Comparison of ENCODE assay signal across 19 cellular contexts in genomic region chr3:135762188-135762853, GRCh38.
DNase-seq lines count a peak whose midpoint lies in the region; ATAC-seq, FAIRE-seq and TF ChIP-seq lines count a peak whose summit lies in the region.
"Had no signal": no experiment of that assay in that cellular context is flagged by ENCODE, and none has a peak within 500 bp of the region (broad histone marks: within the 10 kb centered on the region; RNA-seq: fewer than 3 reads in every experiment).

No MANE protein-coding gene starts in this region.

- no peaks in the 10 kb centered on the region for H3F3A ChIP-seq in SK-N-SH (replicated peaks; ENCODE audit: insufficient read depth)

- TF ChIP-seq CTCF in SK-N-SH (IDR thresholded peaks at IDR 0.05) (no peak), heart right ventricle (IDR thresholded peaks at IDR 0.05) (no peak), GM10248 (IDR thresholded peaks at IDR 0.05; ENCODE audit: control extremely low read depth, extremely low read depth, low read depth, missing control alignments) (no peak)

- H3K4me2 ChIP-seq in SK-N-SH = no peak overlapping the region

- POLR2A ChIA-PET in SK-N-SH (lab: Yijun Ruan, JAX) (no interaction called here), GM10248 (lab: Yijun Ruan, JAX) (no interaction called here)

- no peaks in the 10 kb centered on the region for H3K36me3 ChIP-seq in SK-N-SH (replicated peaks in 1 of 2; ENCODE audit: control insufficient read depth in 1 of 2, insufficient read depth in 2 of 2, low read length in 1 of 2)
- no peaks in the 10 kb centered on the region for H3K36me3 ChIP-seq in heart right ventricle

- no peaks in the 10 kb centered on the region for H3K27me3 ChIP-seq in SK-N-SH (ENCODE audit: insufficient read depth)
- peaks cover 0 to 15% (median 5%) of the 10 kb centered on the region in 7 donors for H3K27me3 ChIP-seq in heart right ventricle

- H3K9me2 ChIP-seq in SK-N-SH = no peaks in the 10 kb centered on the region

- WGBS in SK-N-SH (ENCODE audit: low lambda C conversion rate) = 13% methylated on average over 4 of the region's 4 CpGs
- WGBS in heart right ventricle, 2 donors = 32 to 35% methylated on average over 4 of the region's 4 CpGs

- no peak for DNase-seq in SK-N-SH
- DNase-seq in NCI-H69 (lab: John Stamatoyannopoulos, UW) = peak; percentile 8
- DNase-seq in iPS-NIHi11 (ENCODE audit: low spot score) = peak; percentile 55
- DNase-seq in urothelium cell line (ENCODE audit: low spot score) = peak; percentile 10
- DNase-seq in heart right ventricle = no peak
- DNase-seq in GM10248 (ENCODE audit: extremely low spot score) = no peak
- no peak for DNase-seq in activated naive CD4-positive, alpha-beta T cell (lab: John Stamatoyannopoulos, UW)
- DNase-seq: activated CD4-positive, CD25-positive, alpha-beta regulatory T cell treated with anti-CD3 and anti-CD28 coated beads, Interleukin-2, amount 50 U/mL, for 72 hours; activated naive CD4-positive, alpha-beta T cell treated with Interleukin-2 at 50 U/mL for 16 hours; Kasumi-1; NCI-H1930; NK-92 treated with Interleukin-12 subunit alpha and Interleukin-12 subunit beta, amount 100 ng/mL, for 24 hours; posterior cingulate gyrus; stimulated activated naive CD4-positive, alpha-beta T cell treated with Interleukin-2 at 50 U/mL for 16 hours; T-helper 17 cell had no signal

- H3K79me2 ChIP-seq in SK-N-SH (ENCODE audit: insufficient read depth) = no peaks in the 10 kb centered on the region

- TF ChIP-seq EP300 in SK-N-SH (IDR thresholded peaks at IDR 0.05; ENCODE audit: borderline replicate concordance in 1 of 2, low read depth in 1 of 2, low read length in 1 of 2) = no peak

- H3K4me1 ChIP-seq in SK-N-SH (ENCODE audit: control insufficient read depth in 1 of 2, insufficient read depth in 2 of 2, low read depth in 1 of 2, low read length in 1 of 2) (no peaks in the 10 kb centered on the region), heart right ventricle (no peaks in the 10 kb centered on the region)

- FAIRE-seq in urothelium cell line (lab: Jason Lieb, UNC) = no peak
- FAIRE-seq: astrocyte, colon, islet of Langerhans had no signal

- H3K27ac ChIP-seq in SK-N-SH (ENCODE audit: low read depth in 2 of 2, low read length in 1 of 2) (no peak overlapping the region), heart right ventricle (no peak overlapping the region)

- ATAC-seq in SK-N-SH treated with all-trans-retinoic acid at 6 μM for 48 hours (no peak), heart right ventricle (no peak)
- ATAC-seq: T-helper 17 cell had no signal

- H3K9me3 ChIP-seq in SK-N-SH (no peaks in the 10 kb centered on the region), heart right ventricle (peaks cover 0 to 5% (median 0%) of the 10 kb centered on the region in 11 donors)

- CTCF ChIA-PET in SK-N-SH (lab: Yijun Ruan, JAX) = interaction anchor here (0.6 to 2.0 kb wide), 4 partner anchors 10 to 1162 kb away, joined by 3 to 5 read pairs (median 4); partner anchors contain the start of gene EPHB1
- CTCF ChIA-PET in GM10248 (lab: Yijun Ruan, JAX) = interaction anchor here (1.4 kb wide), 1 partner anchor 12 kb away, joined by 6 read pairs; no protein-coding TSS in a partner anchor

- no peak overlapping the region for H3K9ac ChIP-seq in SK-N-SH

- TF ChIP-seq RAD21 in SK-N-SH (IDR thresholded peaks at IDR 0.05; ENCODE audit: low read length) = peak; percentile 45; the same call in 1 of the 2 replicates

- no peaks in the 10 kb centered on the region for H4K20me1 ChIP-seq in SK-N-SH (ENCODE audit: insufficient read depth)

- H3K4me3 ChIP-seq in SK-N-SH (ENCODE audit: low read depth in 2 of 2, low read length in 1 of 2) (no peak overlapping the region), heart right ventricle (no peak overlapping the region)

- no peak overlapping the region for H2AFZ ChIP-seq in SK-N-SH (ENCODE audit: low read depth)

- intact Hi-C loops in heart right ventricle (cut with DNase I) = no loop called here

TF ChIP-seq in SK-N-SH, 30 proteins besides CTCF, POLR2A, EP300 and RAD21:
- TF ChIP-seq FOXM1 (IDR thresholded peaks at IDR 0.05; ENCODE audit: low read depth) (no peak), TCF12 (IDR thresholded peaks at IDR 0.05) (no peak), NFIC (IDR thresholded peaks at IDR 0.05; ENCODE audit: borderline replicate concordance) (no peak), PBX3 (IDR thresholded peaks at IDR 0.05) (no peak), EZH2phosphoT487 (IDR thresholded peaks at IDR 0.05; ENCODE audit: borderline replicate concordance, low read depth) (no peak)

TF ChIP-seq in SK-N-SH treated with all-trans-retinoic acid at 6 μM for 48 hours, 23 proteins besides CTCF, POLR2A, EP300 and RAD21 (continues in another document):
- TF ChIP-seq BACH2 (CRISPR knock-in tag; IDR thresholded peaks at IDR 0.05; ENCODE audit: borderline replicate concordance) = no peak
- no peak for TF ChIP-seq OSR1 (CRISPR knock-in tag; IDR thresholded peaks at IDR 0.05)
- TF ChIP-seq ZC3H10 (CRISPR knock-in tag; IDR thresholded peaks at IDR 0.05) = no peak
- no peak for TF ChIP-seq CSDC2 (CRISPR knock-in tag; IDR thresholded peaks at IDR 0.05)
- TF ChIP-seq TSHZ2 (CRISPR knock-in tag; IDR thresholded peaks at IDR 0.05) = no peak
- TF ChIP-seq PATZ1 (CRISPR knock-in tag; IDR thresholded peaks at IDR 0.05; ENCODE audit: borderline replicate concordance) = no peak
- no peak for TF ChIP-seq ZFP3 (CRISPR knock-in tag; IDR thresholded peaks at IDR 0.05)
- TF ChIP-seq GLIS3 (CRISPR knock-in tag; IDR thresholded peaks at IDR 0.05) = no peak
- no peak for TF ChIP-seq PPARA (CRISPR knock-in tag; IDR thresholded peaks at IDR 0.05; ENCODE audit: borderline replicate concordance)
- TF ChIP-seq TOX (CRISPR knock-in tag; IDR thresholded peaks at IDR 0.05; ENCODE audit: borderline replicate concordance) = no peak
- TF ChIP-seq ZNF8 (CRISPR knock-in tag; IDR thresholded peaks at IDR 0.05) = no peak
- no peak for TF ChIP-seq ARNTL (CRISPR knock-in tag; IDR thresholded peaks at IDR 0.05; ENCODE audit: borderline replicate concordance, low read depth)
- no peak for TF ChIP-seq ZNF565 (CRISPR knock-in tag; conservative IDR thresholded peaks at IDR 0.05; ENCODE audit: low read depth)
- no peak for TF ChIP-seq POU6F1 (CRISPR knock-in tag; IDR thresholded peaks at IDR 0.05; ENCODE audit: borderline replicate concordance, low read depth)

Comparison
In these comparisons a context has a peak if more than half of its experiments do, and no peak if none do; other contexts are left out.
1. DNase-seq: peak in NCI-H69 (single experiment), iPS-NIHi11 (single experiment) and urothelium cell line (single experiment); none in SK-N-SH (single experiment), heart right ventricle (0 of 2), GM10248 (single experiment) and activated naive CD4-positive, alpha-beta T cell (0 of 4).